ENCODE assay signal across 1 cellular context in the genomic region with DNA sequence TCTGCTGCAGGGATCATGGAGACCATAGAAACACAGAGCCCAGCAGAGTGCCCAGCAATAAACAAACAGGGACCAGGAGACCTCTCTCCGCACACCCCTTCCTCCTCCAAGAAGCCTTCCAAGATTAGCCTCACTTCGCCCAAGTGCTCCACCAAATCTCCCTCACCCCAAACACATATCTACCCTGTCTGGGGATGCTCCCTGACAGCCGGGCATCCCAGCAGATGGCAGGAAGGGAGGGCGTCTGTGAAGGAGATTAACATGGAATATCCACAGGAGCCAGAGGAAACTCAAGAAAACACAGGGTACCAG.
TF ChIP-seq lines count a peak whose summit lies in the region.

No MANE protein-coding gene starts in this region.

TF ChIP-seq in WTC11, 78 proteins besides CTCF, POLR2A, EP300 and RAD21 (continued from another document):
- TF ChIP-seq ZNF532 (CRISPR knock-in tag; IDR thresholded peaks at IDR 0.05; ENCODE audit: borderline replicate concordance) = no peak
